Comparison of ENCODE assay signal across 1 cellular context in the genomic region with DNA sequence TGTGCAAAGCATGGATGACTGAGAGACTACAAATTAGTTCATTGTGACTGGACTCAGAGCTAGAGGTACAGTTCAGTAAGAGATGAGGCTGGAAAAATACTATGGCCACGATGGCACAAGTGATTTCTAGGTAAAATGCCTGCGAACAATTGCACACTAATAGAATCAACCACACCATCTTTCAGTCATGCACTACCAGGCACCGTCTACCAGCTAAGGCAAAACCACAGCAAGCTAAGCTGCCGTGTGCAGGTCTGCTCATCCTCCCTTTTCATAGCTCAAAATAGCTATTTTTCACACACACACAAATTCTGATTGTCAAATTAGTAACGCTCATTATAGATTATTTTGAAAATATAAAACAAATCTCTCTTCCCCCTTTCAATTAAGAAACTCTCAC.
TF ChIP-seq lines count a peak whose summit lies in the region.

No MANE protein-coding gene starts in this region.

TF ChIP-seq in GM12878, 131 proteins besides CTCF, POLR2A, EP300 and RAD21:
- no peak for TF ChIP-seq YY1 (IDR thresholded peaks at IDR 0.05; ENCODE audit: low read depth, low read length)
- TF ChIP-seq, protein P1, sequence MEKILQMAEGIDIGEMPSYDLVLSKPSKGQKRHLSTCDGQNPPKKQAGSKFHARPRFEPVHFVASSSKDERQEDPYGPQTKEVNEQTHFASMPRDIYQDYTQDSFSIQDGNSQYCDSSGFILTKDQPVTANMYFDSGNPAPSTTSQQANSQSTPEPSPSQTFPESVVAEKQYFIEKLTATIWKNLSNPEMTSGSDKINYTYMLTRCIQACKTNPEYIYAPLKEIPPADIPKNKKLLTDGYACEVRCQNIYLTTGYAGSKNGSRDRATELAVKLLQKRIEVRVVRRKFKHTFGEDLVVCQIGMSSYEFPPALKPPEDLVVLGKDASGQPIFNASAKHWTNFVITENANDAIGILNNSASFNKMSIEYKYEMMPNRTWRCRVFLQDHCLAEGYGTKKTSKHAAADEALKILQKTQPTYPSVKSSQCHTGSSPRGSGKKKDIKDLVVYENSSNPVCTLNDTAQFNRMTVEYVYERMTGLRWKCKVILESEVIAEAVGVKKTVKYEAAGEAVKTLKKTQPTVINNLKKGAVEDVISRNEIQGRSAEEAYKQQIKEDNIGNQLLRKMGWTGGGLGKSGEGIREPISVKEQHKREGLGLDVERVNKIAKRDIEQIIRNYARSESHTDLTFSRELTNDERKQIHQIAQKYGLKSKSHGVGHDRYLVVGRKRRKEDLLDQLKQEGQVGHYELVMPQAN (conservative IDR thresholded peaks at IDR 0.05) = no peak
- no peak for TF ChIP-seq RCOR1 (conservative IDR thresholded peaks at IDR 0.05; ENCODE audit: low read depth, low read length)
- no peak for TF ChIP-seq GATAD2B (conservative IDR thresholded peaks at IDR 0.05; ENCODE audit: low read depth)
- TF ChIP-seq BCLAF1 (IDR thresholded peaks at IDR 0.05) = no peak
- TF ChIP-seq HDGF (IDR thresholded peaks at IDR 0.05) = no peak
- TF ChIP-seq CEBPZ (IDR thresholded peaks at IDR 0.05; ENCODE audit: low read depth, low read length) = no peak
- TF ChIP-seq SMC3 (IDR thresholded peaks at IDR 0.05; ENCODE audit: borderline replicate concordance, low read length) = no peak
- TF ChIP-seq TARDBP (IDR thresholded peaks at IDR 0.05; ENCODE audit: borderline replicate concordance) = no peak
- no peak for TF ChIP-seq KDM1A (IDR thresholded peaks at IDR 0.05; ENCODE audit: borderline replicate concordance)
